Comparison of ENCODE assay signal across 27 cellular contexts in genomic region chr9:88691096-88691495, GRCh38.
"Had no signal": no experiment of that assay in that cellular context is flagged by ENCODE, and none has a peak within 500 bp of the region (broad histone marks: within the 10 kb centered on the region; RNA-seq: fewer than 3 reads in every experiment).

No MANE protein-coding gene starts in this region.

- H3K27ac Mint-ChIP-seq: dendritic cell treated with granulocyte-macrophage colony-stimulating factor and Interleukin-4, amounts not matched to agents 40 ng/mL and 50 ng/mL, for 4 days; effector memory CD8-positive, alpha-beta T cell; endodermal cell; immature natural killer cell; mesothelial cell of epicardium; naive B cell had no signal

- H3K4me2 ChIP-seq: hepatocyte had no signal

- H3K27ac ChIP-seq: colonic mucosa, epithelial cell of prostate, esophagus squamous epithelium, gastroesophageal sphincter, heart left ventricle, hepatocyte, left ventricle myocardium inferior, lower lobe of right lung had no signal

- H3K36me3 ChIP-seq: colonic mucosa, esophagus squamous epithelium, gastroesophageal sphincter, heart left ventricle, left ventricle myocardium inferior, lower lobe of right lung had no signal

- H3K9me3 Mint-ChIP-seq: dendritic cell treated with granulocyte-macrophage colony-stimulating factor and Interleukin-4, amounts not matched to agents 40 ng/mL and 50 ng/mL, for 4 days; effector memory CD8-positive, alpha-beta T cell had no signal

- H2AFZ ChIP-seq: hepatocyte had no signal

- H3K4me1 Mint-ChIP-seq: endodermal cell, immature natural killer cell, mesothelial cell of epicardium, naive B cell had no signal

- ATAC-seq: effector memory CD8-positive, alpha-beta T cell; esophagus mucosa; gastroesophageal sphincter; heart left ventricle; left colon; left lobe of liver; lower lobe of right lung; mucosa of descending colon had no signal

- H3K4me1 ChIP-seq: colonic mucosa, gastroesophageal sphincter, heart left ventricle, lower lobe of right lung had no signal

- H3K9me3 ChIP-seq: colonic mucosa, esophagus squamous epithelium, lower lobe of right lung, mucosa of descending colon had no signal

- H3K4me3 ChIP-seq: colonic mucosa, esophagus squamous epithelium, gastroesophageal sphincter, heart left ventricle, hepatocyte, left ventricle myocardium inferior, lower lobe of right lung, mucosa of descending colon had no signal

- H3K4me3 Mint-ChIP-seq: dendritic cell treated with granulocyte-macrophage colony-stimulating factor and Interleukin-4, amounts not matched to agents 40 ng/mL and 50 ng/mL, for 4 days; effector memory CD8-positive, alpha-beta T cell; endodermal cell; immature natural killer cell; mesothelial cell of epicardium; naive B cell had no signal

- H3K27me3 ChIP-seq: colonic mucosa, esophagus squamous epithelium, gastroesophageal sphincter, heart left ventricle, hepatocyte had no signal

- FAIRE-seq: endometrium, kidney had no signal

- DNase-seq: colonic mucosa; cortex of kidney; effector CD8-positive, alpha-beta T cell; effector memory CD8-positive, alpha-beta T cell; endodermal cell; erythroblast; esophagus squamous epithelium; foreskin melanocyte; heart left ventricle; hypothalamus; immature natural killer cell; islet precursor cell; kidney; kidney glomerular epithelial cell; left colon; left ventricle myocardium inferior; lower lobe of right lung; mucosa of descending colon; naive B cell had no signal

- H3K36me3 Mint-ChIP-seq: immature natural killer cell, mesothelial cell of epicardium, naive B cell had no signal
